ENCODE assay signal across 9 cellular contexts in the genomic region with DNA sequence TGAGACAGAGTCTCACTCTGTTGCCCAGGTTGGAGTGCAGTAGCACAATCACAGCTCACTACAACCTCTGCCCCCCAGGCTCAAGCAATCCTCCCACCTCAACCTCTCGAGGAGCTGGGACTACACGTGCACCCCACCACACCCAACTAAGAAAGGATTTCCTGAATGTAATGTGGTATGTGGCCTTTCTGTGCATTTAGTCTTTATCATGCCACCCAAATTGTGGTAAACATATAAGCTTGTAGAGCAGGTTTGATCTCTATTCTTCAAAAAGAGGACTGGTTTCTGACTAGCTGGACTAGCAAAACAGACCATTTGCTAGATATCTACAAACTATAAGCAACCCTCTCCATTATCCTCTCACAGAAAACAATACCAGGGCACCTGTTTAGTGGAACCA. TPM values are rescaled to one million over a fixed set of nuclear protein-coding genes. Genes with fewer than 3 reads are reported as not detected.
DNase-seq lines count a peak whose midpoint lies in the region; ATAC-seq, FAIRE-seq and TF ChIP-seq lines count a peak whose summit lies in the region.
"Had no signal": no experiment of that assay in that cellular context is flagged by ENCODE, and none has a peak within 500 bp of the region (broad histone marks: within the 10 kb centered on the region; RNA-seq: fewer than 3 reads in every experiment).

No MANE protein-coding gene starts in this region.

- H3K36me3 ChIP-seq in DND-41 (ENCODE audit: insufficient read depth, low read length) (peaks cover 22% of the 10 kb centered on the region), astrocyte (ENCODE audit: insufficient read depth, low read length) (no peaks in the 10 kb centered on the region), psoas muscle (ENCODE audit: insufficient read depth in 1 of 2, low read depth in 1 of 2) (no peaks in the 10 kb centered on the region)

- H3K27me3 ChIP-seq in DND-41 (ENCODE audit: insufficient read depth, low read length, poor library complexity): no peaks in the 10 kb centered on the region
- H3K27me3 ChIP-seq in astrocyte (ENCODE audit: insufficient read depth, low read length): no peaks in the 10 kb centered on the region
- no peaks in the 10 kb centered on the region for H3K27me3 ChIP-seq in psoas muscle (ENCODE audit: insufficient read depth in 3 of 3, low read length in 2 of 3)
- H3K27me3 ChIP-seq: dorsolateral prefrontal cortex had no signal

- H3K4me3 Mint-ChIP-seq in astrocyte (ENCODE audit: unreplicated experiment) (peak overlapping the region; percentile 58), nephron (no peak overlapping the region)

- H3K36me3 Mint-ChIP-seq in astrocyte (ENCODE audit: low read depth, unreplicated experiment) (peaks cover 2% of the 10 kb centered on the region), nephron (ENCODE audit: low read depth) (peaks cover 22% of the 10 kb centered on the region)

- H3K9ac ChIP-seq in DND-41 (ENCODE audit: low read depth, low read length): peak overlapping the region; percentile 51
- peak overlapping the region; percentile 67 for H3K9ac ChIP-seq in astrocyte (ENCODE audit: low read length)

- peak overlapping the region; percentile 90 for H3K27ac Mint-ChIP-seq in astrocyte (ENCODE audit: unreplicated experiment)
- H3K27ac Mint-ChIP-seq in nephron: peak overlapping the region in 2 of 3 experiments; percentile 20 to 50

- FAIRE-seq in astrocyte (lab: Jason Lieb, UNC): no peak

- H2AFZ ChIP-seq in DND-41 (ENCODE audit: low read depth, low read length) (peak overlapping the region; percentile 95), astrocyte (ENCODE audit: low read depth, low read length) (no peak overlapping the region)

- H3K9me3 Mint-ChIP-seq in astrocyte (ENCODE audit: unreplicated experiment) (no peaks in the 10 kb centered on the region), nephron (no peaks in the 10 kb centered on the region)

- peak; percentile 28 for ATAC-seq in DND-41 (ENCODE audit: insufficient read depth, low read depth)
- ATAC-seq in psoas muscle: no peak

- H3K4me1 Mint-ChIP-seq in astrocyte (ENCODE audit: low read depth, unreplicated experiment) (peaks cover 27% of the 10 kb centered on the region), nephron (peaks cover 34% of the 10 kb centered on the region)

- H3K79me2 ChIP-seq in DND-41 (ENCODE audit: insufficient read depth, low read length): peaks cover 21% of the 10 kb centered on the region
- H3K79me2 ChIP-seq in astrocyte (ENCODE audit: insufficient read depth, low read length): peaks cover 8% of the 10 kb centered on the region

- 84 to 88% (median 86%) methylated on average over 2 of the region's 2 CpGs for WGBS in psoas muscle, 3 donors

- DNase-seq in DND-41 (peak; percentile 44), astrocyte (ENCODE audit: low read depth) (no peak), ecto neural progenitor cell (ENCODE audit: low spot score) (no peak), psoas muscle (no peak), NCI-H2029 (lab: John Stamatoyannopoulos, UW) (no peak), DMS79 treated with DMSO at 0.1 percent for 48 hours (lab: John Stamatoyannopoulos, UW) (no peak)
- peak; percentile 60 for DNase-seq in Jurkat, Clone E6-1 (ENCODE audit: low read depth, low spot score)
- DNase-seq: dorsolateral prefrontal cortex had no signal

- H3K27me3 Mint-ChIP-seq in astrocyte (ENCODE audit: low read depth, unreplicated experiment) (no peaks in the 10 kb centered on the region), nephron (ENCODE audit: low read depth) (no peaks in the 10 kb centered on the region)

- intact Hi-C loops in psoas muscle (cut with DNase I): no loop called here

- H3K4me1 ChIP-seq in DND-41 (ENCODE audit: insufficient read depth, low read length): peaks cover 28% of the 10 kb centered on the region
- H3K4me1 ChIP-seq in astrocyte (ENCODE audit: insufficient read depth, low read length): peaks cover 39% of the 10 kb centered on the region
- H3K4me1 ChIP-seq in psoas muscle: no peaks in the 10 kb centered on the region

- H3K4me2 ChIP-seq in DND-41 (ENCODE audit: insufficient read depth, low read length) (peak overlapping the region; percentile 53), astrocyte (ENCODE audit: low read length) (peak overlapping the region; percentile 69)

- no peaks in the 10 kb centered on the region for H4K20me1 ChIP-seq in DND-41 (ENCODE audit: insufficient read depth, low read length)
- no peaks in the 10 kb centered on the region for H4K20me1 ChIP-seq in astrocyte (ENCODE audit: insufficient read depth, low read length)

- H3K9me3 ChIP-seq in DND-41 (ENCODE audit: insufficient read depth, low read length, severe bottlenecking) (no peaks in the 10 kb centered on the region), astrocyte (ENCODE audit: insufficient read depth, low read depth, low read length) (no peaks in the 10 kb centered on the region), psoas muscle (no peaks in the 10 kb centered on the region)

- H3K27ac ChIP-seq in DND-41 (ENCODE audit: low read length) (peak overlapping the region; percentile 96), astrocyte (ENCODE audit: low read depth, low read length) (peak overlapping the region; percentile 88), psoas muscle (no peak overlapping the region)
- H3K27ac ChIP-seq: dorsolateral prefrontal cortex had no signal

- H3K4me3 ChIP-seq in DND-41 (ENCODE audit: low read depth in 1 of 2, low read length in 2 of 2) (peak overlapping the region in 1 of 2 experiments; percentile 26; a peak in 1 of 4 replicates), astrocyte (ENCODE audit: insufficient read depth, low read depth, low read length) (no peak overlapping the region), psoas muscle (no peak overlapping the region)
- H3K4me3 ChIP-seq in Jurkat, Clone E6-1 (ENCODE audit: low read length): no peak overlapping the region
- H3K4me3 ChIP-seq: dorsolateral prefrontal cortex had no signal

- TF ChIP-seq CTCF in DND-41 (IDR thresholded peaks at IDR 0.05; ENCODE audit: borderline replicate concordance, extremely low read depth, low read length, poor library complexity, severe bottlenecking) (no peak), astrocyte (IDR thresholded peaks at IDR 0.05; ENCODE audit: insufficient read depth, low read depth, low read length) (no peak), nephron (IDR thresholded peaks at IDR 0.05; ENCODE audit: unreplicated experiment in 3 of 3) (no peak), psoas muscle (IDR thresholded peaks at IDR 0.05) (no peak)

RNA-seq across cellular contexts. Expression of a gene that starts 33.6 kb away (rescaled TPM):
- 11.0 TPM for polyA plus RNA-seq in Jurkat, Clone E6-1 (2012; ENCODE audit: insufficient read depth, insufficient read length)
- total RNA-seq in astrocyte (19.2 and 25.5 TPM in 2 replicates), psoas muscle (1 to 10 TPM in 2 of 4 donors, under 1 TPM in 2; 0.65 to 4.5 (median 1.0) TPM)
- polyA plus RNA-seq in psoas muscle: 1 to 10 TPM in 1 of 3 donors, under 1 TPM in 2; 0.35 to 2.5 (median 0.84) TPM

Comparison
In these comparisons a context has a peak if more than half of its experiments do, and no peak if none do; other contexts are left out.
1. DNase-seq: peak in DND-41 (single experiment) and Jurkat, Clone E6-1 (single experiment); none in astrocyte (single experiment), ecto neural progenitor cell (single experiment), psoas muscle (0 of 2), NCI-H2029 (single experiment) and DMS79 treated with DMSO at 0.1 percent for 48 hours (single experiment).